ENCODE assay signal across 8 cellular contexts in genomic region chr3:120349819-120350125, GRCh38. TPM values are rescaled to one million over a fixed set of nuclear protein-coding genes. Genes with fewer than 3 reads are reported as not detected.
DNase-seq lines count a peak whose midpoint lies in the region; ATAC-seq and TF ChIP-seq lines count a peak whose summit lies in the region.

No MANE protein-coding gene starts in this region.

- H3K9me3 Mint-ChIP-seq in activated naive CD4-positive, alpha-beta T cell treated with anti-CD3 and anti-CD28 coated beads, Interleukin-2, amount 50 U/mL, for 72 hours: no peaks in the 10 kb centered on the region
- no peaks in the 10 kb centered on the region for H3K9me3 Mint-ChIP-seq in stimulated activated memory B cell treated with anti-CD40 and anti-IgM and Interleukin-4, amounts not matched to agents 10 μg/mL and 1 μg/mL and 100 μg/mL, for 72 hours

- peak overlapping the region; percentile 92 to 96 for H3K27ac Mint-ChIP-seq in activated naive CD4-positive, alpha-beta T cell treated with anti-CD3 and anti-CD28 coated beads, Interleukin-2, amount 50 U/mL, for 72 hours
- peak overlapping the region; percentile 90 for H3K27ac Mint-ChIP-seq in stimulated activated memory B cell treated with anti-CD40 and anti-IgM and Interleukin-4, amounts not matched to agents 10 μg/mL and 1 μg/mL and 100 μg/mL, for 72 hours

- H3K36me3 Mint-ChIP-seq in activated naive CD4-positive, alpha-beta T cell treated with anti-CD3 and anti-CD28 coated beads, Interleukin-2, amount 50 U/mL, for 72 hours: peaks cover 22 to 31% of the 10 kb centered on the region in 2 donors
- H3K36me3 Mint-ChIP-seq in stimulated activated memory B cell treated with anti-CD40 and anti-IgM and Interleukin-4, amounts not matched to agents 10 μg/mL and 1 μg/mL and 100 μg/mL, for 72 hours: peaks cover 10% of the 10 kb centered on the region

- H3K4me1 Mint-ChIP-seq in stimulated activated memory B cell treated with anti-CD40 and anti-IgM and Interleukin-4, amounts not matched to agents 10 μg/mL and 1 μg/mL and 100 μg/mL, for 72 hours: peaks cover 44% of the 10 kb centered on the region

- POLR2A ChIA-PET in GM10248 (lab: Yijun Ruan, JAX): interaction anchor here (0.6 to 1.9 kb wide), 2 partner anchors 76 to 256 kb away, joined by 5 to 7 read pairs; partner anchors contain the start of gene GSK3B

- peak overlapping the region; percentile 92 for H3K27ac ChIP-seq in 22Rv1

- TF ChIP-seq CTCF in 22Rv1 (IDR thresholded peaks at IDR 0.05) (no peak), GM10248 (IDR thresholded peaks at IDR 0.05; ENCODE audit: control extremely low read depth, extremely low read depth, low read depth, missing control alignments) (no peak)

- H3K27me3 Mint-ChIP-seq in stimulated activated memory B cell treated with anti-CD40 and anti-IgM and Interleukin-4, amounts not matched to agents 10 μg/mL and 1 μg/mL and 100 μg/mL, for 72 hours: no peaks in the 10 kb centered on the region

- no peak for DNase-seq in activated naive CD4-positive, alpha-beta T cell treated with anti-CD3 and anti-CD28 coated beads, Interleukin-2, amount 50 U/mL, for 72 hours (ENCODE audit: low spot score in 2 of 2)
- peak; percentile 26 for DNase-seq in iPS-NIHi7 (ENCODE audit: extremely low spot score)
- DNase-seq in GM10248 (ENCODE audit: extremely low spot score): no peak
- DNase-seq in stimulated activated CD4-positive, alpha-beta T cell treated with anti-CD3 and anti-CD28 coated beads, Interleukin-12 subunit alpha, Interleukin-12 subunit beta, amount 100 ng/mL, for 4 hours: no peak

- CTCF ChIA-PET in GM10248 (lab: Yijun Ruan, JAX): interaction anchor here (1.1 to 2.9 kb wide), 3 partner anchors 16 to 68 kb away, joined by 4 to 18 read pairs (median 4); no protein-coding TSS in a partner anchor

- H3K4me3 Mint-ChIP-seq in stimulated activated memory B cell treated with anti-CD40 and anti-IgM and Interleukin-4, amounts not matched to agents 10 μg/mL and 1 μg/mL and 100 μg/mL, for 72 hours: peak overlapping the region; percentile 87

- ATAC-seq in GM19324 (IDR thresholded peaks at IDR 0.05; ENCODE audit: low FRiP score, unreplicated experiment) (peak; percentile 2), HG03571 (IDR thresholded peaks at IDR 0.05; ENCODE audit: unreplicated experiment) (no peak)
- no peak for ATAC-seq in activated naive CD4-positive, alpha-beta T cell treated with anti-CD3 and anti-CD28 coated beads, Interleukin-2, amount 50 U/mL, for 72 hours
- ATAC-seq in stimulated activated memory B cell treated with anti-CD40 and anti-IgM and Interleukin-4, amounts not matched to agents 10 μg/mL and 1 μg/mL and 100 μg/mL, for 72 hours: no peak

RNA-seq across cellular contexts. Expression of gene LRRC58, which starts 0.6 kb away (rescaled TPM):
- total RNA-seq in activated naive CD4-positive, alpha-beta T cell treated with anti-CD3 and anti-CD28 coated beads, Interleukin-2, amount 50 U/mL, for 72 hours: 10 to 100 TPM; 22.4 to 23.7 TPM
